ENCODE assay signal across 8 cellular contexts in genomic region chr20:47494604-47495003, GRCh38. TPM values are rescaled to one million over a fixed set of nuclear protein-coding genes. Genes with fewer than 3 reads are reported as not detected.
DNase-seq lines count a peak whose midpoint lies in the region; ATAC-seq, FAIRE-seq and TF ChIP-seq lines count a peak whose summit lies in the region.
"Not testable (repeated sequence)": the region's sequence is repeated elsewhere in the genome, so short reads cannot be mapped to it uniquely, and the experiment has no call there.

No MANE protein-coding gene starts in this region.

- not testable (repeated sequence) for H3K27me3 ChIP-seq in BLaER1 treated with 17β-estradiol and CSF1 and Interleukin-3, amounts not matched to agents 10 nM and 100 nM; heart right ventricle; trophoblast cell (ENCODE audit: insufficient read depth, low read length); upper lobe of left lung

- peak overlapping the region in 2 of 11 experiments; percentile 32 to 35; a peak in 2 of 22 replicates for H3K9ac ChIP-seq in BLaER1 treated with 17β-estradiol and CSF1 and Interleukin-3, amounts not matched to agents 10 nM and 100 nM
- H3K9ac ChIP-seq in trophoblast cell (ENCODE audit: low read length) = not testable (repeated sequence)

- H3K14ac ChIP-seq in trophoblast cell (ENCODE audit: low read length) = not testable (repeated sequence)

- not testable (repeated sequence) for H3K4ac ChIP-seq in trophoblast cell (ENCODE audit: low read depth, low read length)

- H3K9me2 ChIP-seq in OCI-LY7 (ENCODE audit: insufficient read depth, low read length) = not testable (repeated sequence)

- not testable (repeated sequence) for H3K9me3 ChIP-seq in BLaER1 treated with 17β-estradiol and CSF1 and Interleukin-3, amounts not matched to agents 10 nM and 100 nM (replicated peaks in 1 of 11); OCI-LY7 (ENCODE audit: low read length); trophoblast cell (ENCODE audit: insufficient read depth, low read depth, low read length); upper lobe of left lung
- peaks cover 0 to 11% (median 0%) of the 10 kb centered on the region in 11 donors for H3K9me3 ChIP-seq in heart right ventricle

- not testable (repeated sequence) for H2BK12ac ChIP-seq in trophoblast cell (ENCODE audit: low read length)

- not testable (repeated sequence) for H3K36me3 Mint-ChIP-seq in activated B cell treated with CpG ODN at 0.5 μM for 24 hours (ENCODE audit: low read depth); activated T-cell treated with anti-CD3 and anti-CD28 coated beads, Interleukin-2, amount 50 U/mL, for 72 hours (ENCODE audit: insufficient read depth in 2 of 2)

- POLR2A ChIA-PET in OCI-LY7 (lab: Charles Lee); activated B cell treated with CpG ODN at 0.5 μM for 24 hours (lab: Charles Lee): not testable (repeated sequence)

- not testable (repeated sequence) for H4K8ac ChIP-seq in trophoblast cell (ENCODE audit: low read depth, low read length)

- not testable (repeated sequence) for H4K12ac ChIP-seq in trophoblast cell (ENCODE audit: low read depth, low read length)

- not testable (repeated sequence) for ATAC-seq in activated B cell treated with CpG ODN at 0.5 μM for 24 hours (ENCODE audit: low read depth); activated T-cell treated with anti-CD3 and anti-CD28 coated beads, Interleukin-2, amount 50 U/mL, for 72 hours (replicated peaks in 1 of 2); heart right ventricle; upper lobe of left lung (ENCODE audit: low FRiP score in 2 of 2)

- BruUV-seq in OCI-LY7 (replicated peaks; lab: Mats Ljungman, UMichigan) = not testable (repeated sequence)

- not testable (repeated sequence) for H3K79me1 ChIP-seq in trophoblast cell (ENCODE audit: low read length)

- not testable (repeated sequence) for H3K9me3 Mint-ChIP-seq in activated B cell treated with CpG ODN at 0.5 μM for 24 hours; activated T-cell treated with anti-CD3 and anti-CD28 coated beads, Interleukin-2, amount 50 U/mL, for 72 hours

- peaks cover 32 to 59% (median 42%) of the 10 kb centered on the region in 10 experiments for H3K4me1 ChIP-seq in BLaER1 treated with 17β-estradiol and CSF1 and Interleukin-3, amounts not matched to agents 10 nM and 100 nM
- H3K4me1 ChIP-seq in OCI-LY7 (ENCODE audit: insufficient read depth, low read length, poor library complexity, severe bottlenecking) (peaks cover 70% of the 10 kb centered on the region), heart right ventricle (peaks cover 10 to 35% (median 27%) of the 10 kb centered on the region in 9 donors), upper lobe of left lung (peaks cover 17 to 22% (median 20%) of the 10 kb centered on the region in 4 donors)
- not testable (repeated sequence) for H3K4me1 ChIP-seq in trophoblast cell (ENCODE audit: control insufficient read depth in 1 of 2, insufficient read depth in 2 of 2, low read length in 2 of 2)

- not testable (repeated sequence) for TF ChIP-seq POLR2A in upper lobe of left lung (IDR thresholded peaks at IDR 0.05)

- TF ChIP-seq CTCF in OCI-LY7 (conservative IDR thresholded peaks at IDR 0.05; ENCODE audit: low read length); activated B cell treated with CpG ODN at 0.5 μM for 24 hours (IDR thresholded peaks at IDR 0.05); heart right ventricle (IDR thresholded peaks at IDR 0.05); upper lobe of left lung (IDR thresholded peaks at IDR 0.05): not testable (repeated sequence)

- H2AFZ ChIP-seq in OCI-LY7 (ENCODE audit: low read length) = peak overlapping the region; percentile 87; the same call in 1 of the 2 replicates
- H2AFZ ChIP-seq in trophoblast cell (ENCODE audit: insufficient read depth, low read length, poor library complexity) = not testable (repeated sequence)

- peak overlapping the region in 8 of 11 experiments; percentile 14 to 65 (median 55); a peak in 10 of 22 replicates for H3K27ac ChIP-seq in BLaER1 treated with 17β-estradiol and CSF1 and Interleukin-3, amounts not matched to agents 10 nM and 100 nM
- not testable (repeated sequence) for H3K27ac ChIP-seq in OCI-LY7 (ENCODE audit: low read depth, low read length, poor library complexity, severe bottlenecking); trophoblast cell (ENCODE audit: low read depth, low read length)
- H3K27ac ChIP-seq in heart right ventricle (peak overlapping the region in 7 of 10 donors; percentile 73 to 90 (median 81)), upper lobe of left lung (peak overlapping the region in 3 of 4 donors; percentile 47 to 79 (median 74))

- TF ChIP-seq EP300 in upper lobe of left lung (IDR thresholded peaks at IDR 0.05) = not testable (repeated sequence)

- WGBS in heart right ventricle, 2 donors = 88 to 94% methylated on average over 9 to 11 of the region's 11 CpGs
- no CpG with 5 or more reads among the region's 11 CpGs for WGBS in trophoblast cell (ENCODE audit: extremely low coverage, insufficient coverage, insufficient read length)
- 93 to 94% methylated on average over 11 of the region's 11 CpGs for WGBS in upper lobe of left lung, 2 donors

- not testable (repeated sequence) for H2BK120ac ChIP-seq in trophoblast cell (ENCODE audit: insufficient read depth, low read length, poor library complexity)

- not testable (repeated sequence) for H3K36me3 ChIP-seq in BLaER1 treated with 17β-estradiol and CSF1 and Interleukin-3, amounts not matched to agents 10 nM and 100 nM; OCI-LY7 (ENCODE audit: insufficient read depth, low read length); heart right ventricle; trophoblast cell (ENCODE audit: control insufficient read depth in 1 of 2, insufficient read depth in 2 of 2, low read length in 2 of 2); upper lobe of left lung

- peak overlapping the region; percentile 18 for H3K27ac Mint-ChIP-seq in activated B cell treated with CpG ODN at 0.5 μM for 24 hours
- H3K27ac Mint-ChIP-seq in activated T-cell treated with anti-CD3 and anti-CD28 coated beads, Interleukin-2, amount 50 U/mL, for 72 hours = not testable (repeated sequence)

- H3K23ac ChIP-seq in trophoblast cell (ENCODE audit: low read length) = not testable (repeated sequence)

- peak overlapping the region in 8 of 11 experiments; percentile 69 to 84 (median 76); a peak in 14 of 22 replicates for H3K4me2 ChIP-seq in BLaER1 treated with 17β-estradiol and CSF1 and Interleukin-3, amounts not matched to agents 10 nM and 100 nM
- H3K4me2 ChIP-seq in OCI-LY7 (ENCODE audit: low read length) = peak overlapping the region; percentile 72
- H3K4me2 ChIP-seq in trophoblast cell (ENCODE audit: low read length) = not testable (repeated sequence)

- H4K20me1 ChIP-seq in BLaER1 treated with 17β-estradiol and CSF1 and Interleukin-3, amounts not matched to agents 10 nM and 100 nM; OCI-LY7 (ENCODE audit: insufficient read depth, low read length): not testable (repeated sequence)

- H3K4me1 Mint-ChIP-seq in activated B cell treated with CpG ODN at 0.5 μM for 24 hours = peaks cover 64% of the 10 kb centered on the region
- H3K4me1 Mint-ChIP-seq in activated T-cell treated with anti-CD3 and anti-CD28 coated beads, Interleukin-2, amount 50 U/mL, for 72 hours (ENCODE audit: low read depth) = peaks cover 88% of the 10 kb centered on the region

- H3K18ac ChIP-seq in trophoblast cell (ENCODE audit: low read length) = not testable (repeated sequence)

- peak overlapping the region; percentile 19 for H4K91ac ChIP-seq in trophoblast cell (ENCODE audit: low read depth, low read length)

- H2BK5ac ChIP-seq in trophoblast cell (ENCODE audit: low read depth, low read length, poor library complexity) = not testable (repeated sequence)

- intact Hi-C loops in OCI-LY7 (cut with micrococcal nuclease; ENCODE audit: unreplicated experiment); activated B cell treated with CpG ODN at 0.5 μM for 24 hours (cut with micrococcal nuclease): not testable (repeated sequence)
- intact Hi-C loops in heart right ventricle (cut with DNase I) = loop anchor here in 3 of 10 donors (5.0 to 10.0 kb wide), 3 partner anchors 77 to 300 kb away; no protein-coding TSS in a partner anchor

- not testable (repeated sequence) for DNase-seq in GM19239 (ENCODE audit: insufficient read length, low spot score); OCI-LY7 (ENCODE audit: low spot score); activated B cell treated with CpG ODN at 0.5 μM for 24 hours; activated T-cell treated with anti-CD3 and anti-CD28 coated beads, Interleukin-2, amount 50 U/mL, for 72 hours; heart right ventricle; trophoblast cell; upper lobe of left lung

- H2AK5ac ChIP-seq in trophoblast cell (ENCODE audit: low read length) = not testable (repeated sequence)

- peak; percentile 65 for FAIRE-seq in GM19239 (lab: Jason Lieb, UNC)

- H3K27me3 Mint-ChIP-seq in activated B cell treated with CpG ODN at 0.5 μM for 24 hours; activated T-cell treated with anti-CD3 and anti-CD28 coated beads, Interleukin-2, amount 50 U/mL, for 72 hours (ENCODE audit: low read depth): not testable (repeated sequence)

- H3K79me2 ChIP-seq in OCI-LY7 (ENCODE audit: insufficient read depth, low read depth, low read length); trophoblast cell (ENCODE audit: control insufficient read depth, insufficient read depth, low read length, poor library complexity): not testable (repeated sequence)

- H3K4me3 ChIP-seq in BLaER1 treated with 17β-estradiol and CSF1 and Interleukin-3, amounts not matched to agents 10 nM and 100 nM; OCI-LY7 (ENCODE audit: low read depth, low read length, poor library complexity, severe bottlenecking); heart right ventricle; trophoblast cell (ENCODE audit: low read depth, low read length); upper lobe of left lung: not testable (repeated sequence)

- CTCF ChIA-PET in OCI-LY7 (lab: Charles Lee; ENCODE audit: unreplicated experiment) = not testable (repeated sequence)
- CTCF ChIA-PET in activated B cell treated with CpG ODN at 0.5 μM for 24 hours (lab: Charles Lee) = interaction anchor here (1.6 kb wide), 1 partner anchor 221 kb away, joined by 9 read pairs; no protein-coding TSS in a partner anchor

- not testable (repeated sequence) for H3K4me3 Mint-ChIP-seq in activated B cell treated with CpG ODN at 0.5 μM for 24 hours
- peak overlapping the region; percentile 71 to 73 for H3K4me3 Mint-ChIP-seq in activated T-cell treated with anti-CD3 and anti-CD28 coated beads, Interleukin-2, amount 50 U/mL, for 72 hours

RNA-seq across cellular contexts. Expression of gene NCOA3, which starts 7.1 kb away (rescaled TPM):
- total RNA-seq in OCI-LY7 (2014; rRNA removed; shearing (Covaris generic)) = 45.4 and 50.5 TPM in 2 replicates
- 75.6 and 86.5 TPM in 2 replicates for total RNA-seq in OCI-LY7 (2022)
- 186 and 187 TPM in 2 replicates for total RNA-seq in activated B cell treated with CpG ODN at 0.5 μM for 24 hours
- 100 to 1,000 TPM in 1 of 2 donors, 10 to 100 TPM in 1; 76.0 to 113 TPM for total RNA-seq in activated T-cell treated with anti-CD3 and anti-CD28 coated beads, Interleukin-2, amount 50 U/mL, for 72 hours
- 10 to 100 TPM; 19.7 to 30.2 (median 22.6) TPM for total RNA-seq in heart right ventricle
- 10 to 100 TPM in 1 of 2 donors, 1 to 10 TPM in 1; 8.0 to 11.6 TPM for polyA plus RNA-seq in heart right ventricle
- polyA plus RNA-seq in trophoblast cell (2013) = 189 and 191 TPM in 2 replicates
- 10 to 100 TPM; 27.9 to 54.7 (median 38.9) TPM for total RNA-seq in upper lobe of left lung
